ENCODE assay signal across 11 cellular contexts in the genomic region with DNA sequence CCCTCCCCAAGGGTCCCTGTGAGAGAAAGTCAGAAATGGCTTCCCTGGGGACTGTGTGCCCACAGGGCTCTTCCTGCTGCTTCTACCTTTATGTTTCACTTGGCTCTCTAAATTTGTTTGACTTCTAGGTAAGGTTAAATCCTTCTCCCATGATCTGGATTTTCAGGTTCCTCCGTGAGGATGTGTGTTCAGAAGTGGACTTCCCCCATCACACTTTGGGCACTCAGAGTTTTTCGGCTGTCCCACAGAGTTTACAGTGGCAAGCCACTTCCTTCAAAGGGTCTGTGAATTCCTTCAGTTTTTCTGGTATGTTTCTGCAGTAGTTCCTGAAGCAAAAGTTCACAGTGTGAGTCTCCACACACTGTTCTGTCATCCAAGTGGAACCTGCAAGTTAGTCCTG. TPM values are rescaled to one million over a fixed set of nuclear protein-coding genes. Genes with fewer than 3 reads are reported as not detected.
"Had no signal": no experiment of that assay in that cellular context is flagged by ENCODE, and none has a peak within 500 bp of the region (broad histone marks: within the 10 kb centered on the region; RNA-seq: fewer than 3 reads in every experiment).

No MANE protein-coding gene starts in this region.

- ATAC-seq: activated T-cell treated with anti-CD3 and anti-CD28 coated beads, Interleukin-2, amount 50 U/mL, for 4 hours; heart left ventricle; left lung; pancreas had no signal

- DNase-seq: activated CD4-positive, alpha-beta memory T cell treated with anti-CD3 and anti-CD28 coated beads for 36 hours; activated gamma-delta T cell; activated naive CD8-positive, alpha-beta T cell treated with anti-CD3 and anti-CD28 coated beads, Interleukin-2, amount 10 ng/mL, durations not matched to agents 7 days and 5 days; activated T-cell treated with anti-CD3 and anti-CD28 coated beads, Interleukin-2, amount 50 U/mL, for 4 hours; anterior cingulate cortex; dermis blood vessel endothelial cell; heart left ventricle; left lung; pancreas; transverse colon had no signal

- H3K4me1 Mint-ChIP-seq: activated naive CD8-positive, alpha-beta T cell treated with anti-CD3 and anti-CD28 coated beads, Interleukin-2, amount 10 ng/mL, durations not matched to agents 7 days and 5 days; memory B cell had no signal

- H3K36me3 ChIP-seq: heart left ventricle, left lung, pancreas, transverse colon had no signal

- H3K27ac Mint-ChIP-seq: activated CD4-positive, alpha-beta memory T cell treated with anti-CD3 and anti-CD28 coated beads for 36 hours; activated naive CD8-positive, alpha-beta T cell treated with anti-CD3 and anti-CD28 coated beads, Interleukin-2, amount 10 ng/mL, durations not matched to agents 7 days and 5 days; memory B cell had no signal

- H3K9me3 ChIP-seq: pancreas, transverse colon had no signal

- H3K36me3 Mint-ChIP-seq: activated CD4-positive, alpha-beta memory T cell treated with anti-CD3 and anti-CD28 coated beads for 36 hours; activated naive CD8-positive, alpha-beta T cell treated with anti-CD3 and anti-CD28 coated beads, Interleukin-2, amount 10 ng/mL, durations not matched to agents 7 days and 5 days had no signal

- H3K4me3 ChIP-seq: heart left ventricle, left lung, pancreas, transverse colon had no signal

- H3K27ac ChIP-seq: heart left ventricle, left lung, pancreas, transverse colon had no signal

- H3K27me3 Mint-ChIP-seq: activated naive CD8-positive, alpha-beta T cell treated with anti-CD3 and anti-CD28 coated beads, Interleukin-2, amount 10 ng/mL, durations not matched to agents 7 days and 5 days; memory B cell had no signal

- H3K4me3 Mint-ChIP-seq: activated CD4-positive, alpha-beta memory T cell treated with anti-CD3 and anti-CD28 coated beads for 36 hours; activated naive CD8-positive, alpha-beta T cell treated with anti-CD3 and anti-CD28 coated beads, Interleukin-2, amount 10 ng/mL, durations not matched to agents 7 days and 5 days; activated T-cell treated with anti-CD3 and anti-CD28 coated beads, Interleukin-2, amount 50 U/mL, for 4 hours; memory B cell had no signal

- H3K27me3 ChIP-seq: heart left ventricle, left lung, pancreas, transverse colon had no signal

RNA-seq across cellular contexts. Expression of a gene that starts 30.9 kb away (rescaled TPM):
- total RNA-seq: activated CD4-positive, alpha-beta memory T cell treated with anti-CD3 and anti-CD28 coated beads for 36 hours; activated naive CD8-positive, alpha-beta T cell treated with anti-CD3 and anti-CD28 coated beads, Interleukin-2, amount 10 ng/mL, durations not matched to agents 7 days and 5 days had no signal
